ENCODE assay signal across 1 cellular context in the genomic region with DNA sequence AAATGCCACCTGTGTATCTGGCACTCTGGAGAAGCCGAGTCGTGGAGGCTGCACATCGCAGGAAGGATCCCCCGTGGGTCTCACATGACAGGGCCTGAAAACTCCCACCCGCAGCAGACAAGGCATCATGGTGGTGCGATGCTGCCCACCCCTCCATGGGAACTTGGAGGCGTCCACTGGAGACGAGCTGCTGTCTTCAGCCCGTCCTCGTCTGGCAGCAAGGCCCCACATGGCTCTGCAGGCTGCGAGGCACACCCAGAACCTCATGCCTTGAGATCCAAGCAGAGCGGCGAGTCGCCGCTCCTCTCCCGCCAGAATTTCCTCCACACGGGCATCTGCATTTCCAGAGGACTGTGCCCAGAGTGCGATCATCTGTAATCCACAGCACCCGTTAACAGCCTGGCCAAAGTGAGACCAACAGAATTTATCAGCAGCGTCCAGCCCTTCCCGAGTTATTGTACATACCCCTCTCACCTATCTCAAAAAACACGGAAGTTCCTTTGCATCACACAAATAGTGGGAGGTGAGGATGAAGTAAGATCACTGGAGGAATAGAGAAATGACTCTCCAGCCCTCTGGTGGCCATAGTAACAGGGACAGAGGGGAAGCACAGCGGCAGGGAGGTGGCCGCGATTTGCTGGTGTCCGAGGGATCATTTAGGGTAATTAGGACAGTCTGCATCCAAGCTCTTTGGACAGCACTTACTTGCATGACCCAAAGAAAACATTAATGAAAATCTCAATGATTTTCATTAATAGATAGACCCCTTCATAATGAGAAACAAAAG.
TF ChIP-seq lines count a peak whose summit lies in the region.

No MANE protein-coding gene starts in this region.

TF ChIP-seq in K562, 482 proteins besides CTCF, POLR2A, EP300 and RAD21 (continued from another document):
- TF ChIP-seq, protein P1, sequence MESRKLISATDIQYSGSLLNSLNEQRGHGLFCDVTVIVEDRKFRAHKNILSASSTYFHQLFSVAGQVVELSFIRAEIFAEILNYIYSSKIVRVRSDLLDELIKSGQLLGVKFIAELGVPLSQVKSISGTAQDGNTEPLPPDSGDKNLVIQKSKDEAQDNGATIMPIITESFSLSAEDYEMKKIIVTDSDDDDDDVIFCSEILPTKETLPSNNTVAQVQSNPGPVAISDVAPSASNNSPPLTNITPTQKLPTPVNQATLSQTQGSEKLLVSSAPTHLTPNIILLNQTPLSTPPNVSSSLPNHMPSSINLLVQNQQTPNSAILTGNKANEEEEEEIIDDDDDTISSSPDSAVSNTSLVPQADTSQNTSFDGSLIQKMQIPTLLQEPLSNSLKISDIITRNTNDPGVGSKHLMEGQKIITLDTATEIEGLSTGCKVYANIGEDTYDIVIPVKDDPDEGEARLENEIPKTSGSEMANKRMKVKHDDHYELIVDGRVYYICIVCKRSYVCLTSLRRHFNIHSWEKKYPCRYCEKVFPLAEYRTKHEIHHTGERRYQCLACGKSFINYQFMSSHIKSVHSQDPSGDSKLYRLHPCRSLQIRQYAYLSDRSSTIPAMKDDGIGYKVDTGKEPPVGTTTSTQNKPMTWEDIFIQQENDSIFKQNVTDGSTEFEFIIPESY (CRISPR knock-in tag; IDR thresholded peaks at IDR 0.05), result peak; percentile 75
- TF ChIP-seq ZNF143 (CRISPR knock-in tag; IDR thresholded peaks at IDR 0.05) (no peak), ZNF583 (CRISPR knock-in tag; IDR thresholded peaks at IDR 0.05) (no peak), SREBF2 (CRISPR knock-in tag; IDR thresholded peaks at IDR 0.05) (no peak), JUN (IDR thresholded peaks at IDR 0.05; ENCODE audit: borderline replicate concordance, low read depth, low read length) (no peak), JUN (CRISPR knock-in tag; IDR thresholded peaks at IDR 0.05; ENCODE audit: borderline replicate concordance) (no peak), NFE2 (IDR thresholded peaks at IDR 0.05; ENCODE audit: low read depth) (no peak), ZNF134 (CRISPR knock-in tag; conservative IDR thresholded peaks at IDR 0.05) (no peak), CREBBP (IDR thresholded peaks at IDR 0.05; ENCODE audit: low read depth, low read length) (no peak), KAT8 (IDR thresholded peaks at IDR 0.05; ENCODE audit: low read depth) (no peak)
- TF ChIP-seq, protein P2, sequence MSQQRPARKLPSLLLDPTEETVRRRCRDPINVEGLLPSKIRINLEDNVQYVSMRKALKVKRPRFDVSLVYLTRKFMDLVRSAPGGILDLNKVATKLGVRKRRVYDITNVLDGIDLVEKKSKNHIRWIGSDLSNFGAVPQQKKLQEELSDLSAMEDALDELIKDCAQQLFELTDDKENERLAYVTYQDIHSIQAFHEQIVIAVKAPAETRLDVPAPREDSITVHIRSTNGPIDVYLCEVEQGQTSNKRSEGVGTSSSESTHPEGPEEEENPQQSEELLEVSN (IDR thresholded peaks at IDR 0.05; ENCODE audit: borderline replicate concordance in 1 of 2, extremely low read depth in 1 of 2, insufficient read depth in 1 of 2, insufficient read length in 1 of 2, low read depth in 1 of 2, low read length in 1 of 2, poor library complexity in 1 of 2, severe bottlenecking in 1 of 2), result peak in 1 of 2 experiments; percentile 49
TF ChIP-seq in K562: peak in this region for 2.
